ENCODE assay signal across 1 cellular context in the genomic region with DNA sequence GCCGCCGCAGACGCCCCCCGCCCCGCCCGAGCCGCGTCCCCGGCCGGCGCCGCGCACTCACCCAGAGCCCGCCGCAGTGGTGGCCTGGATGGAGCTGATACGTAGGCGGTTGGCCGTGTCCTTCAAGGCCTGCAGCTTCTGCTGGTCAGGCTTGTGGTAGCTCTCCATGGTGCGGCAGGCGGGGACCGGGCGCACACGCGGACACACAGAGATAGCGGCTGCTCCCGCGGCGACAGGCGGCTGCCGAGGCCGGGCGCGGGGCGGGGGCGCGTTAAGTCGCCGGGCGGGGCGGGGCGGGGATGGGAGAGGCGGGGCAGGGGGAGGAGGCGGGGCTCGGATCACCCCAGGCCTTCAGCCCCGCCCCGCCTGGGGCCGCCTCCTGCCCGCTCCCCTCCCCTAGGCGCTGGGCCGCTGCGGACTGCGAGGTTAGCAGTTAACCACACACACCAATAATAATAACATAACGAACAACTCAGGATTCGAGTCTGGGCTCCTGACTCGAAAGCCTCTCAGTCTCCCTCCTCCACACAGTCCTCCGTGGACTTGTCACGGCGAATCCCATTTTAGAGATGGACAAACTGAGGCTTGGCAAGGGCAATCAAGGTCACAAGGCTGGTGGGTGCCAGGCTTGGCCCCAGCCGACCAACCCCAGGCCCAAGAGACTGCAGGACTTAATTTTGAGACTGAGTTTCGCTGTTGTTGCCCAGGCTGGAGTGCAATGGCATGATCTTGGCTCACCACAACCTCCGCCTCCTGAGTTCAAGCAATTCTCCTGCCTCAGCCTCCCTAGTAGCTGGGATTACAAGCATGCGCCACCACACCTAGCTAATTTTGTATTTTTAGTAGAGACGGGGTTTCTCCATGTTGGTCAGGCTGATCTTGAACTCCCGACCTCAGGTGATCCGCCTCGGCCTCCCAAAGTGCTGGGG.
TF ChIP-seq lines count a peak whose summit lies in the region.

A gene with protein sequence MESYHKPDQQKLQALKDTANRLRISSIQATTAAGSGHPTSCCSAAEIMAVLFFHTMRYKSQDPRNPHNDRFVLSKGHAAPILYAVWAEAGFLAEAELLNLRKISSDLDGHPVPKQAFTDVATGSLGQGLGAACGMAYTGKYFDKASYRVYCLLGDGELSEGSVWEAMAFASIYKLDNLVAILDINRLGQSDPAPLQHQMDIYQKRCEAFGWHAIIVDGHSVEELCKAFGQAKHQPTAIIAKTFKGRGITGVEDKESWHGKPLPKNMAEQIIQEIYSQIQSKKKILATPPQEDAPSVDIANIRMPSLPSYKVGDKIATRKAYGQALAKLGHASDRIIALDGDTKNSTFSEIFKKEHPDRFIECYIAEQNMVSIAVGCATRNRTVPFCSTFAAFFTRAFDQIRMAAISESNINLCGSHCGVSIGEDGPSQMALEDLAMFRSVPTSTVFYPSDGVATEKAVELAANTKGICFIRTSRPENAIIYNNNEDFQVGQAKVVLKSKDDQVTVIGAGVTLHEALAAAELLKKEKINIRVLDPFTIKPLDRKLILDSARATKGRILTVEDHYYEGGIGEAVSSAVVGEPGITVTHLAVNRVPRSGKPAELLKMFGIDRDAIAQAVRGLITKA (minus strand): TSS at position 248 of the 929 bp plus-strand sequence. CDS start 80 bp downstream, at position 168.

TF ChIP-seq in H1, 55 proteins besides CTCF, POLR2A, EP300 and RAD21:
- TF ChIP-seq EZH2 (IDR thresholded peaks at IDR 0.05; ENCODE audit: low read depth, low read length, severe bottlenecking), result no peak
- TF ChIP-seq, protein P1, sequence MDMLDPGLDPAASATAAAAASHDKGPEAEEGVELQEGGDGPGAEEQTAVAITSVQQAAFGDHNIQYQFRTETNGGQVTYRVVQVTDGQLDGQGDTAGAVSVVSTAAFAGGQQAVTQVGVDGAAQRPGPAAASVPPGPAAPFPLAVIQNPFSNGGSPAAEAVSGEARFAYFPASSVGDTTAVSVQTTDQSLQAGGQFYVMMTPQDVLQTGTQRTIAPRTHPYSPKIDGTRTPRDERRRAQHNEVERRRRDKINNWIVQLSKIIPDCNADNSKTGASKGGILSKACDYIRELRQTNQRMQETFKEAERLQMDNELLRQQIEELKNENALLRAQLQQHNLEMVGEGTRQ (IDR thresholded peaks at IDR 0.05; ENCODE audit: low read length), result no peak
- no peak for TF ChIP-seq CHD1 (IDR thresholded peaks at IDR 0.05; ENCODE audit: low read depth, low read length)
- TF ChIP-seq EGR1 (IDR thresholded peaks at IDR 0.05; ENCODE audit: borderline replicate concordance, low read depth, low read length), result no peak
- no peak for TF ChIP-seq CEBPB (IDR thresholded peaks at IDR 0.05; ENCODE audit: low read depth, low read length)
- TF ChIP-seq TCF12 (IDR thresholded peaks at IDR 0.05; ENCODE audit: low read depth, low read length), result no peak
- peak; percentile 99 for TF ChIP-seq KDM1A (IDR thresholded peaks at IDR 0.05; ENCODE audit: borderline replicate concordance, low read length)
- TF ChIP-seq, protein P2, sequence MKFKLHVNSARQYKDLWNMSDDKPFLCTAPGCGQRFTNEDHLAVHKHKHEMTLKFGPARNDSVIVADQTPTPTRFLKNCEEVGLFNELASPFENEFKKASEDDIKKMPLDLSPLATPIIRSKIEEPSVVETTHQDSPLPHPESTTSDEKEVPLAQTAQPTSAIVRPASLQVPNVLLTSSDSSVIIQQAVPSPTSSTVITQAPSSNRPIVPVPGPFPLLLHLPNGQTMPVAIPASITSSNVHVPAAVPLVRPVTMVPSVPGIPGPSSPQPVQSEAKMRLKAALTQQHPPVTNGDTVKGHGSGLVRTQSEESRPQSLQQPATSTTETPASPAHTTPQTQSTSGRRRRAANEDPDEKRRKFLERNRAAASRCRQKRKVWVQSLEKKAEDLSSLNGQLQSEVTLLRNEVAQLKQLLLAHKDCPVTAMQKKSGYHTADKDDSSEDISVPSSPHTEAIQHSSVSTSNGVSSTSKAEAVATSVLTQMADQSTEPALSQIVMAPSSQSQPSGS (IDR thresholded peaks at IDR 0.05; ENCODE audit: low read length), result no peak
- peak; percentile 60 to 93; a peak in 3 of 4 replicates for TF ChIP-seq SIN3A (conservative IDR thresholded peaks at IDR 0.05 in 1 of 2, IDR thresholded peaks at IDR 0.05 in 1 of 2; ENCODE audit: low read depth in 1 of 2, low read length in 2 of 2)
- peak; percentile 44; the same call in 1 of the 2 replicates for TF ChIP-seq SP1 (IDR thresholded peaks at IDR 0.05; ENCODE audit: low read depth, low read length)
- peak; percentile 48; the same call in 1 of the 2 replicates for TF ChIP-seq PHF8 (conservative IDR thresholded peaks at IDR 0.05; ENCODE audit: low read depth, low read length)
- no peak for TF ChIP-seq SP2 (IDR thresholded peaks at IDR 0.05; ENCODE audit: low read length)
- TF ChIP-seq POLR2AphosphoS5 (IDR thresholded peaks at IDR 0.05; ENCODE audit: low read depth, low read length), result peak; percentile 78; the same call in 1 of the 2 replicates
- TF ChIP-seq SRF (IDR thresholded peaks at IDR 0.05; ENCODE audit: low read depth, low read length), result no peak
- peak; percentile 56 for TF ChIP-seq KDM4A (IDR thresholded peaks at IDR 0.05; ENCODE audit: low read depth, low read length, severe bottlenecking)
- peak; percentile 50; the same call in 1 of the 2 replicates for TF ChIP-seq CREB1 (IDR thresholded peaks at IDR 0.05)
- TF ChIP-seq TAF7 (optimal IDR thresholded peaks at IDR 0.05; ENCODE audit: borderline replicate concordance, low read depth, low read length), result peak; percentile 66
- no peak for TF ChIP-seq CBX5 (IDR thresholded peaks at IDR 0.05; ENCODE audit: low read depth, low read length)
- peak; percentile 57 for TF ChIP-seq TAF1 (IDR thresholded peaks at IDR 0.05; ENCODE audit: low read depth, low read length)
- TF ChIP-seq CHD2 (IDR thresholded peaks at IDR 0.05; ENCODE audit: low read length), result 0 out of 2 replicates have a peak, but pooled peaks have one; percentile 35
- TF ChIP-seq HDAC6 (IDR thresholded peaks at IDR 0.05; ENCODE audit: low read depth, low read length), result no peak
- TF ChIP-seq MAFK (IDR thresholded peaks at IDR 0.05; ENCODE audit: low read depth, low read length), result no peak
- TF ChIP-seq NANOG (IDR thresholded peaks at IDR 0.05; ENCODE audit: insufficient read depth, low read depth, low read length, poor library complexity, severe bottlenecking), result no peak
- TF ChIP-seq POU5F1 (IDR thresholded peaks at IDR 0.05; ENCODE audit: low read depth, low read length), result no peak
- TF ChIP-seq, protein P3, sequence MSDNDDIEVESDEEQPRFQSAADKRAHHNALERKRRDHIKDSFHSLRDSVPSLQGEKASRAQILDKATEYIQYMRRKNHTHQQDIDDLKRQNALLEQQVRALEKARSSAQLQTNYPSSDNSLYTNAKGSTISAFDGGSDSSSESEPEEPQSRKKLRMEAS (IDR thresholded peaks at IDR 0.05), result peak; percentile 72
- no peak for TF ChIP-seq GTF2F1 (IDR thresholded peaks at IDR 0.05; ENCODE audit: borderline replicate concordance, low read depth, low read length)
- peak; percentile 64; the same call in 1 of the 2 replicates for TF ChIP-seq TBP (IDR thresholded peaks at IDR 0.05; ENCODE audit: low read depth, low read length)
- no peak for TF ChIP-seq RNF2 (IDR thresholded peaks at IDR 0.05; ENCODE audit: borderline replicate concordance, low read depth, low read length, missing control alignments, poor library complexity, severe bottlenecking)
- no peak for TF ChIP-seq SIX5 (IDR thresholded peaks at IDR 0.05; ENCODE audit: low read depth, low read length)
- TF ChIP-seq, protein P4, sequence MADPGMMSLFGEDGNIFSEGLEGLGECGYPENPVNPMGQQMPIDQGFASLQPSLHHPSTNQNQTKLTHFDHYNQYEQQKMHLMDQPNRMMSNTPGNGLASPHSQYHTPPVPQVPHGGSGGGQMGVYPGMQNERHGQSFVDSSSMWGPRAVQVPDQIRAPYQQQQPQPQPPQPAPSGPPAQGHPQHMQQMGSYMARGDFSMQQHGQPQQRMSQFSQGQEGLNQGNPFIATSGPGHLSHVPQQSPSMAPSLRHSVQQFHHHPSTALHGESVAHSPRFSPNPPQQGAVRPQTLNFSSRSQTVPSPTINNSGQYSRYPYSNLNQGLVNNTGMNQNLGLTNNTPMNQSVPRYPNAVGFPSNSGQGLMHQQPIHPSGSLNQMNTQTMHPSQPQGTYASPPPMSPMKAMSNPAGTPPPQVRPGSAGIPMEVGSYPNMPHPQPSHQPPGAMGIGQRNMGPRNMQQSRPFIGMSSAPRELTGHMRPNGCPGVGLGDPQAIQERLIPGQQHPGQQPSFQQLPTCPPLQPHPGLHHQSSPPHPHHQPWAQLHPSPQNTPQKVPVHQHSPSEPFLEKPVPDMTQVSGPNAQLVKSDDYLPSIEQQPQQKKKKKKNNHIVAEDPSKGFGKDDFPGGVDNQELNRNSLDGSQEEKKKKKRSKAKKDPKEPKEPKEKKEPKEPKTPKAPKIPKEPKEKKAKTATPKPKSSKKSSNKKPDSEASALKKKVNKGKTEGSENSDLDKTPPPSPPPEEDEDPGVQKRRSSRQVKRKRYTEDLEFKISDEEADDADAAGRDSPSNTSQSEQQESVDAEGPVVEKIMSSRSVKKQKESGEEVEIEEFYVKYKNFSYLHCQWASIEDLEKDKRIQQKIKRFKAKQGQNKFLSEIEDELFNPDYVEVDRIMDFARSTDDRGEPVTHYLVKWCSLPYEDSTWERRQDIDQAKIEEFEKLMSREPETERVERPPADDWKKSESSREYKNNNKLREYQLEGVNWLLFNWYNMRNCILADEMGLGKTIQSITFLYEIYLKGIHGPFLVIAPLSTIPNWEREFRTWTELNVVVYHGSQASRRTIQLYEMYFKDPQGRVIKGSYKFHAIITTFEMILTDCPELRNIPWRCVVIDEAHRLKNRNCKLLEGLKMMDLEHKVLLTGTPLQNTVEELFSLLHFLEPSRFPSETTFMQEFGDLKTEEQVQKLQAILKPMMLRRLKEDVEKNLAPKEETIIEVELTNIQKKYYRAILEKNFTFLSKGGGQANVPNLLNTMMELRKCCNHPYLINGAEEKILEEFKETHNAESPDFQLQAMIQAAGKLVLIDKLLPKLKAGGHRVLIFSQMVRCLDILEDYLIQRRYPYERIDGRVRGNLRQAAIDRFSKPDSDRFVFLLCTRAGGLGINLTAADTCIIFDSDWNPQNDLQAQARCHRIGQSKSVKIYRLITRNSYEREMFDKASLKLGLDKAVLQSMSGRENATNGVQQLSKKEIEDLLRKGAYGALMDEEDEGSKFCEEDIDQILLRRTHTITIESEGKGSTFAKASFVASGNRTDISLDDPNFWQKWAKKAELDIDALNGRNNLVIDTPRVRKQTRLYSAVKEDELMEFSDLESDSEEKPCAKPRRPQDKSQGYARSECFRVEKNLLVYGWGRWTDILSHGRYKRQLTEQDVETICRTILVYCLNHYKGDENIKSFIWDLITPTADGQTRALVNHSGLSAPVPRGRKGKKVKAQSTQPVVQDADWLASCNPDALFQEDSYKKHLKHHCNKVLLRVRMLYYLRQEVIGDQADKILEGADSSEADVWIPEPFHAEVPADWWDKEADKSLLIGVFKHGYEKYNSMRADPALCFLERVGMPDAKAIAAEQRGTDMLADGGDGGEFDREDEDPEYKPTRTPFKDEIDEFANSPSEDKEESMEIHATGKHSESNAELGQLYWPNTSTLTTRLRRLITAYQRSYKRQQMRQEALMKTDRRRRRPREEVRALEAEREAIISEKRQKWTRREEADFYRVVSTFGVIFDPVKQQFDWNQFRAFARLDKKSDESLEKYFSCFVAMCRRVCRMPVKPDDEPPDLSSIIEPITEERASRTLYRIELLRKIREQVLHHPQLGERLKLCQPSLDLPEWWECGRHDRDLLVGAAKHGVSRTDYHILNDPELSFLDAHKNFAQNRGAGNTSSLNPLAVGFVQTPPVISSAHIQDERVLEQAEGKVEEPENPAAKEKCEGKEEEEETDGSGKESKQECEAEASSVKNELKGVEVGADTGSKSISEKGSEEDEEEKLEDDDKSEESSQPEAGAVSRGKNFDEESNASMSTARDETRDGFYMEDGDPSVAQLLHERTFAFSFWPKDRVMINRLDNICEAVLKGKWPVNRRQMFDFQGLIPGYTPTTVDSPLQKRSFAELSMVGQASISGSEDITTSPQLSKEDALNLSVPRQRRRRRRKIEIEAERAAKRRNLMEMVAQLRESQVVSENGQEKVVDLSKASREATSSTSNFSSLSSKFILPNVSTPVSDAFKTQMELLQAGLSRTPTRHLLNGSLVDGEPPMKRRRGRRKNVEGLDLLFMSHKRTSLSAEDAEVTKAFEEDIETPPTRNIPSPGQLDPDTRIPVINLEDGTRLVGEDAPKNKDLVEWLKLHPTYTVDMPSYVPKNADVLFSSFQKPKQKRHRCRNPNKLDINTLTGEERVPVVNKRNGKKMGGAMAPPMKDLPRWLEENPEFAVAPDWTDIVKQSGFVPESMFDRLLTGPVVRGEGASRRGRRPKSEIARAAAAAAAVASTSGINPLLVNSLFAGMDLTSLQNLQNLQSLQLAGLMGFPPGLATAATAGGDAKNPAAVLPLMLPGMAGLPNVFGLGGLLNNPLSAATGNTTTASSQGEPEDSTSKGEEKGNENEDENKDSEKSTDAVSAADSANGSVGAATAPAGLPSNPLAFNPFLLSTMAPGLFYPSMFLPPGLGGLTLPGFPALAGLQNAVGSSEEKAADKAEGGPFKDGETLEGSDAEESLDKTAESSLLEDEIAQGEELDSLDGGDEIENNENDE (IDR thresholded peaks at IDR 0.05; ENCODE audit: insufficient replicate concordance, low read length), result no peak
- peak in 1 of 2 experiments; percentile 96; a peak in 2 of 4 replicates for TF ChIP-seq HDAC2 (IDR thresholded peaks at IDR 0.05; ENCODE audit: borderline replicate concordance in 1 of 2, low read depth in 2 of 2, low read length in 2 of 2)
- no peak for TF ChIP-seq BACH1 (IDR thresholded peaks at IDR 0.05; ENCODE audit: low read length)
- no peak for TF ChIP-seq JUN (IDR thresholded peaks at IDR 0.05; ENCODE audit: low read depth, low read length)
